In the genomic region with DNA sequence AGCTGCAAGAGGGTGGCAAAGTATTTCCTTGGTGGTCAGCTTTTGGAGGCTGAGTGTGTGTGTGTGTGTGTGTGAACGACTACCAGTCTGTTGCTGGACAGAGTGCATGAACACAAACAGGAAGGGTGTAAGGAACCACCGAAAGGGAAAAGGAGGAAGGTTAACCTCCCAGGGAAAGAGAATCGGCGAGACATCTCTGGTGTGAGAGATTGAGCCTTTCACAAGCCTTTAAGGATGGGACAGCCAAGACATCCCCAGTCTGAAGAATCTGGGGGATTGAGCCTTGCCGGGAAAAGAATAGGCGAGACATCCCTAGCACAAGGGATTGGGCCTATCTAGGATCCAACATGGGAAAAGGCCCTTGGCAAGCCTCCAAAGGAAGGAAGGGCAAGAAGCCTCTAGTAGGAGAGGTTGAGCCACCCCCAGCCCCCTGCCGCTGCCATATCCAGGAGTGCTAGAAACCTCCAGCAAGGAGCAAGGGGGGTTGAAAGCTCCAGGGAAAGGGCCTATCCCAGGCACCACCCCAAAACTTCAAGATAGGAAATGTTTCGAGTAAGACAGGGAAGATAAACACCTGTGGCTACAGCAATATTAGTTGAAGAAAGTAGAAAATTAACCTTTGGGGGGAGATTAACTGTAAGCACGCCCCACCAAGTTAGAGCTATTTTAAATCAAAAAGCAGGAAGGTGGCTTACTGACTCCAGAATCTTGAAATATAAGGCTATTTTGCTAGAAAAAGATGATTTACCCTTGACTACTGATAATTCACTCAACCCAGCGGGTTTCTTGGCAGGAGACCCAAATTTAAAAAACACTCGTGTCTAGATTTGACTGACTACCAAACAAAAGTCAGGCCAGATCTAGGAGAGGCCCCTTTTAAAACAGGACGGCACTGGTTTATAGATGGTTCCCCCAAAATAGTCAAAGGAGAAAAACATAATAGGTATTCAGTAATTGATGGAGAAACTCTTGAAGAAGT, we compare ENCODE assay signal across 1 cellular context.
TF ChIP-seq lines count a peak whose summit lies in the region.

No MANE protein-coding gene starts in this region.

TF ChIP-seq in K562, 482 proteins besides CTCF, POLR2A, EP300 and RAD21:
- TF ChIP-seq GABPB2 (CRISPR knock-in tag; conservative IDR thresholded peaks at IDR 0.05) (no peak), NCOA1 (IDR thresholded peaks at IDR 0.05; ENCODE audit: low read depth) (no peak), MXI1 (IDR thresholded peaks at IDR 0.05; ENCODE audit: low read depth, low read length) (no peak), TCF7 (IDR thresholded peaks at IDR 0.05; ENCODE audit: borderline replicate concordance) (no peak), GATAD2B (IDR thresholded peaks at IDR 0.05; ENCODE audit: borderline replicate concordance) (no peak), NCOA2 (IDR thresholded peaks at IDR 0.05; ENCODE audit: partially characterized antibody in 2 of 2) (no peak), TAL1 (IDR thresholded peaks at IDR 0.05) (no peak), ZBTB1 (CRISPR knock-in tag; IDR thresholded peaks at IDR 0.05; ENCODE audit: borderline replicate concordance, low read depth) (no peak), ZKSCAN3 (CRISPR knock-in tag; IDR thresholded peaks at IDR 0.05) (no peak), RUNX1 (IDR thresholded peaks at IDR 0.05; ENCODE audit: low read depth) (no peak), TAF9B (IDR thresholded peaks at IDR 0.05; ENCODE audit: partially characterized antibody) (no peak), MAFK (IDR thresholded peaks at IDR 0.05; ENCODE audit: low read length) (no peak), ZNF431 (CRISPR knock-in tag; IDR thresholded peaks at IDR 0.05) (no peak)
- TF ChIP-seq, protein P1, sequence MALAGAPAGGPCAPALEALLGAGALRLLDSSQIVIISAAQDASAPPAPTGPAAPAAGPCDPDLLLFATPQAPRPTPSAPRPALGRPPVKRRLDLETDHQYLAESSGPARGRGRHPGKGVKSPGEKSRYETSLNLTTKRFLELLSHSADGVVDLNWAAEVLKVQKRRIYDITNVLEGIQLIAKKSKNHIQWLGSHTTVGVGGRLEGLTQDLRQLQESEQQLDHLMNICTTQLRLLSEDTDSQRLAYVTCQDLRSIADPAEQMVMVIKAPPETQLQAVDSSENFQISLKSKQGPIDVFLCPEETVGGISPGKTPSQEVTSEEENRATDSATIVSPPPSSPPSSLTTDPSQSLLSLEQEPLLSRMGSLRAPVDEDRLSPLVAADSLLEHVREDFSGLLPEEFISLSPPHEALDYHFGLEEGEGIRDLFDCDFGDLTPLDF (CRISPR knock-in tag; IDR thresholded peaks at IDR 0.05) = no peak
- TF ChIP-seq, protein P2, sequence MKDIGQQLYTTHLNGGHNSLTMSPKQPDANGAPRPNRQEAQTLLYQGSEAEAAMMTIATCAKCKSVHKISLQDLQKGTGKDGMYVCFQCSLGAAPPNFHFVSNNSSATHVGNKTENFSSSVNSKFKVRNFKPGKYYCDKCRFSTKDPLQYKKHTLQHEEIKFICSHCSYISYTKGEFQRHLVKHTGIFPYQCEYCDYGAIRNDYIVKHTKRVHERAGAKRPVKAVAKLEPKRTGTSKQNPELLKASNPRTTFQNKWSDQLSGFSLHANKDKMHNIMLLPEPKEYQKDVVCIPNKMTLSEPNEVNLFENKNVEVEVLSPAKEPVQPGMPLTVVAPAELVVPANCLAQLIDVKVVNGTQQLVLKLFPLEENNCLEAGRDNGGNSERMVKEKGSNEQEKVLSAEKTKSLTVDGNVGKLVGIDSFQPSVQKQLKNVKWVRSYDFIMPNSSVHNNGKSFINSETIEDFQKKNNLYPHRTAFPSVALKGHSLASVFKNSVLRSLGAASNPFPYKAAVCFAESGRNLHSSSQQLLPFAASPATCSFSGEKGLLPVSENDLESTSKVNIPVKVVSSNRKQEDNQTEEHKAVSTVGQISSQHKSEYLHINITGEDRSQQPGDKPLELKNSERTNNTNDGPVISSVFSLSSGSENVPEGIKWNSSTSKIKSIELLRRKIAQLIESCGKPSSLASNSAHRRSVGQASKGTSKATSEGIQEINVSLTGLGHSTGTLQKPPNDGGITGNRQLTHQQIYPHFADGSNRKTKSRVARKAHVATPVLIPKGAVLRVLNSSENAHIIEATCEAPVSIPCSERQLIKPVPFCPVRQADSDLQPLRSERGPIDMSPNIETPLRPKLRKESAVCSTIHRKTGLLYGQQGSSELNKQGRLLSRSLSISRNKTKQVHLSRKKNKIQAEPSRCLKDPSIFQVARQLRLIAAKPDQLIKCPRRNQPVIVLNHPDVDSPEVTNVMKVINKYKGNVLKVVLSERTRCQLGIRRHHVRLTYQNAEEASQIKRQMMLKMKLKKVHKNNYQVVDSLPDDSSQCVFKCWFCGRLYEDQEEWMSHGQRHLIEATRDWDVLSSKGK (CRISPR knock-in tag; IDR thresholded peaks at IDR 0.05) = no peak
- TF ChIP-seq, protein P3, sequence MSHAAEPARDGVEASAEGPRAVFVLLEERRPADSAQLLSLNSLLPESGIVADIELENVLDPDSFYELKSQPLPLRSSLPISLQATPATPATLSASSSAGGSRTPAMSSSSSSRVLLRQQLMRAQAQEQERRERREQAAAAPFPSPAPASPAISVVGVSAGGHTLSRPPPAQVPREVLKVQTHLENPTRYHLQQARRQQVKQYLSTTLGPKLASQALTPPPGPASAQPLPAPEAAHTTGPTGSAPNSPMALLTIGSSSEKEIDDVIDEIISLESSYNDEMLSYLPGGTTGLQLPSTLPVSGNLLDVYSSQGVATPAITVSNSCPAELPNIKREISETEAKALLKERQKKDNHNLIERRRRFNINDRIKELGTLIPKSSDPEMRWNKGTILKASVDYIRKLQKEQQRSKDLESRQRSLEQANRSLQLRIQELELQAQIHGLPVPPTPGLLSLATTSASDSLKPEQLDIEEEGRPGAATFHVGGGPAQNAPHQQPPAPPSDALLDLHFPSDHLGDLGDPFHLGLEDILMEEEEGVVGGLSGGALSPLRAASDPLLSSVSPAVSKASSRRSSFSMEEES (CRISPR knock-in tag; IDR thresholded peaks at IDR 0.05) = no peak
- TF ChIP-seq, protein P4, sequence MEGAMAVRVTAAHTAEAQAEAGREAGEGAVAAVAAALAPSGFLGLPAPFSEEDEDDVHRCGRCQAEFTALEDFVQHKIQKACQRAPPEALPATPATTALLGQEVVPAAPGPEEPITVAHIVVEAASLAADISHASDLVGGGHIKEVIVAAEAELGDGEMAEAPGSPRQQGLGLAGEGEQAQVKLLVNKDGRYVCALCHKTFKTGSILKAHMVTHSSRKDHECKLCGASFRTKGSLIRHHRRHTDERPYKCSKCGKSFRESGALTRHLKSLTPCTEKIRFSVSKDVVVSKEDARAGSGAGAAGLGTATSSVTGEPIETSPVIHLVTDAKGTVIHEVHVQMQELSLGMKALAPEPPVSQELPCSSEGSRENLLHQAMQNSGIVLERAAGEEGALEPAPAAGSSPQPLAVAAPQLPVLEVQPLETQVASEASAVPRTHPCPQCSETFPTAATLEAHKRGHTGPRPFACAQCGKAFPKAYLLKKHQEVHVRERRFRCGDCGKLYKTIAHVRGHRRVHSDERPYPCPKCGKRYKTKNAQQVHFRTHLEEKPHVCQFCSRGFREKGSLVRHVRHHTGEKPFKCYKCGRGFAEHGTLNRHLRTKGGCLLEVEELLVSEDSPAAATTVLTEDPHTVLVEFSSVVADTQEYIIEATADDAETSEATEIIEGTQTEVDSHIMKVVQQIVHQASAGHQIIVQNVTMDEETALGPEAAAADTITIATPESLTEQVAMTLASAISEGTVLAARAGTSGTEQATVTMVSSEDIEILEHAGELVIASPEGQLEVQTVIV (CRISPR knock-in tag; IDR thresholded peaks at IDR 0.05; ENCODE audit: borderline replicate concordance) = no peak
- TF ChIP-seq, protein P5, sequence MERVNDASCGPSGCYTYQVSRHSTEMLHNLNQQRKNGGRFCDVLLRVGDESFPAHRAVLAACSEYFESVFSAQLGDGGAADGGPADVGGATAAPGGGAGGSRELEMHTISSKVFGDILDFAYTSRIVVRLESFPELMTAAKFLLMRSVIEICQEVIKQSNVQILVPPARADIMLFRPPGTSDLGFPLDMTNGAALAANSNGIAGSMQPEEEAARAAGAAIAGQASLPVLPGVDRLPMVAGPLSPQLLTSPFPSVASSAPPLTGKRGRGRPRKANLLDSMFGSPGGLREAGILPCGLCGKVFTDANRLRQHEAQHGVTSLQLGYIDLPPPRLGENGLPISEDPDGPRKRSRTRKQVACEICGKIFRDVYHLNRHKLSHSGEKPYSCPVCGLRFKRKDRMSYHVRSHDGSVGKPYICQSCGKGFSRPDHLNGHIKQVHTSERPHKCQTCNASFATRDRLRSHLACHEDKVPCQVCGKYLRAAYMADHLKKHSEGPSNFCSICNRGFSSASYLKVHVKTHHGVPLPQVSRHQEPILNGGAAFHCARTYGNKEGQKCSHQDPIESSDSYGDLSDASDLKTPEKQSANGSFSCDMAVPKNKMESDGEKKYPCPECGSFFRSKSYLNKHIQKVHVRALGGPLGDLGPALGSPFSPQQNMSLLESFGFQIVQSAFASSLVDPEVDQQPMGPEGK (CRISPR knock-in tag; IDR thresholded peaks at IDR 0.05; ENCODE audit: borderline replicate concordance) = no peak
- TF ChIP-seq, protein P6, sequence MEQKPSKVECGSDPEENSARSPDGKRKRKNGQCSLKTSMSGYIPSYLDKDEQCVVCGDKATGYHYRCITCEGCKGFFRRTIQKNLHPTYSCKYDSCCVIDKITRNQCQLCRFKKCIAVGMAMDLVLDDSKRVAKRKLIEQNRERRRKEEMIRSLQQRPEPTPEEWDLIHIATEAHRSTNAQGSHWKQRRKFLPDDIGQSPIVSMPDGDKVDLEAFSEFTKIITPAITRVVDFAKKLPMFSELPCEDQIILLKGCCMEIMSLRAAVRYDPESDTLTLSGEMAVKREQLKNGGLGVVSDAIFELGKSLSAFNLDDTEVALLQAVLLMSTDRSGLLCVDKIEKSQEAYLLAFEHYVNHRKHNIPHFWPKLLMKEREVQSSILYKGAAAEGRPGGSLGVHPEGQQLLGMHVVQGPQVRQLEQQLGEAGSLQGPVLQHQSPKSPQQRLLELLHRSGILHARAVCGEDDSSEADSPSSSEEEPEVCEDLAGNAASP (IDR thresholded peaks at IDR 0.05) = no peak
- TF ChIP-seq, protein P7, sequence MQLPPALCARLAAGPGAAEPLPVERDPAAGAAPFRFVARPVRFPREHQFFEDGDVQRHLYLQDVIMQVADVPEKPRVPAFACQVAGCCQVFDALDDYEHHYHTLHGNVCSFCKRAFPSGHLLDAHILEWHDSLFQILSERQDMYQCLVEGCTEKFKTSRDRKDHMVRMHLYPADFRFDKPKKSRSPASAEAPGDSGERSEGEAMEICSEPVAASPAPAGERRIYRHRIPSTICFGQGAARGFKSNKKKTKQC (CRISPR knock-in tag; IDR thresholded peaks at IDR 0.05) = no peak
